In genomic region chr4:183444149-183444952, GRCh38 we compare ENCODE assay signal across 1 cellular context.
A peak's percentile ranks its signal among the peaks of the same experiment; 100 is the strongest.
TF ChIP-seq lines count a peak whose summit lies in the region.

TSS of gene CDKN2AIP (plus strand) at chr4:183444636. CDS start at chr4:183444798, 162 bp downstream.

TF ChIP-seq in HepG2, 621 proteins besides CTCF, POLR2A, EP300 and RAD21 (continued from another document and continues in another):
- peak; percentile 96 for TF ChIP-seq TAF1 (CRISPR knock-in tag; IDR thresholded peaks at IDR 0.05)
- peak; percentile 89 for TF ChIP-seq YY1 (IDR thresholded peaks at IDR 0.05; ENCODE audit: insufficient read depth, insufficient replicate concordance, low read depth, low read length)
- no peak for TF ChIP-seq PLSCR1 (CRISPR knock-in tag; IDR thresholded peaks at IDR 0.05; ENCODE audit: borderline replicate concordance)
- peak; percentile 45 for TF ChIP-seq ZBTB42 (CRISPR knock-in tag; IDR thresholded peaks at IDR 0.05)
- TF ChIP-seq ETS1 (CRISPR knock-in tag; IDR thresholded peaks at IDR 0.05) = no peak
- peak; percentile 70 for TF ChIP-seq ZNF121 (CRISPR knock-in tag; IDR thresholded peaks at IDR 0.05)
- no peak for TF ChIP-seq USF2 (IDR thresholded peaks at IDR 0.05; ENCODE audit: low read depth, low read length)
- TF ChIP-seq USF2 (CRISPR knock-in tag; IDR thresholded peaks at IDR 0.05; ENCODE audit: borderline replicate concordance) = peak; percentile 20; the same call in 1 of the 2 replicates
- peak; percentile 13; the same call in 1 of the 2 replicates for TF ChIP-seq GPN1 (CRISPR knock-in tag; IDR thresholded peaks at IDR 0.05; ENCODE audit: borderline replicate concordance)
- peak; percentile 9 for TF ChIP-seq AGO1 (IDR thresholded peaks at IDR 0.05; ENCODE audit: low read depth, low read length, poor library complexity, severe bottlenecking)
- no peak; the same call in 1 of the 2 replicates for TF ChIP-seq NR0B2 (CRISPR knock-in tag; IDR thresholded peaks at IDR 0.05)
- TF ChIP-seq PHF21A (CRISPR knock-in tag; IDR thresholded peaks at IDR 0.05) = peak; percentile 90
- no peak for TF ChIP-seq FOSL1 (CRISPR knock-in tag; IDR thresholded peaks at IDR 0.05; ENCODE audit: borderline replicate concordance)
- no peak for TF ChIP-seq HMG20A (CRISPR knock-in tag; IDR thresholded peaks at IDR 0.05; ENCODE audit: borderline replicate concordance)
- peak; percentile 59 for TF ChIP-seq ZC3H13 (CRISPR knock-in tag; IDR thresholded peaks at IDR 0.05)
- no peak for TF ChIP-seq ZNF597 (CRISPR knock-in tag; IDR thresholded peaks at IDR 0.05)
- TF ChIP-seq MEIS2 (CRISPR knock-in tag; IDR thresholded peaks at IDR 0.05) = peak; percentile 77
- peak; percentile 90; the same call in 1 of the 2 replicates for TF ChIP-seq ZNF83 (CRISPR knock-in tag; IDR thresholded peaks at IDR 0.05; ENCODE audit: borderline replicate concordance)
- peak; percentile 66; the same call in 1 of the 2 replicates for TF ChIP-seq HNRNPUL1 (IDR thresholded peaks at IDR 0.05; ENCODE audit: low read depth, low read length)
- no peak for TF ChIP-seq ZNF274 (CRISPR knock-in tag; IDR thresholded peaks at IDR 0.05)
- TF ChIP-seq PAX8 (CRISPR knock-in tag; IDR thresholded peaks at IDR 0.05; ENCODE audit: borderline replicate concordance) = no peak
- 0 out of 2 replicates have a peak, but pooled peaks have one; percentile 3 for TF ChIP-seq ZMYM2 (CRISPR knock-in tag; IDR thresholded peaks at IDR 0.05)
- TF ChIP-seq ZNF572 (CRISPR knock-in tag; IDR thresholded peaks at IDR 0.05) = no peak
- peak; percentile 89 for TF ChIP-seq SKI (IDR thresholded peaks at IDR 0.05; ENCODE audit: partially characterized antibody)
- 0 out of 2 replicates have a peak, but pooled peaks have one; percentile 12 for TF ChIP-seq ZNF441 (CRISPR knock-in tag; IDR thresholded peaks at IDR 0.05; ENCODE audit: borderline replicate concordance)
- TF ChIP-seq SIN3A (IDR thresholded peaks at IDR 0.05; ENCODE audit: borderline replicate concordance, low read depth, low read length) = no peak; the same call in 1 of the 2 replicates
- TF ChIP-seq ZNF883 (CRISPR knock-in tag; IDR thresholded peaks at IDR 0.05; ENCODE audit: not compliant biosample characterization) = no peak
- no peak; the same call in 1 of the 2 replicates for TF ChIP-seq ZKSCAN8 (CRISPR knock-in tag; IDR thresholded peaks at IDR 0.05; ENCODE audit: borderline replicate concordance)
- TF ChIP-seq FOSL2 (CRISPR knock-in tag; IDR thresholded peaks at IDR 0.05) = no peak; the same call in 1 of the 2 replicates
- TF ChIP-seq ZBTB26 (CRISPR knock-in tag; IDR thresholded peaks at IDR 0.05; ENCODE audit: borderline replicate concordance) = no peak; the same call in 1 of the 2 replicates
- no peak for TF ChIP-seq RFX1 (IDR thresholded peaks at IDR 0.05)
- TF ChIP-seq MZF1 (CRISPR knock-in tag; IDR thresholded peaks at IDR 0.05; ENCODE audit: borderline replicate concordance) = peak; percentile 84; the same call in 1 of the 2 replicates
- peak; percentile 94 for TF ChIP-seq GABPB1 (CRISPR knock-in tag; IDR thresholded peaks at IDR 0.05)
- TF ChIP-seq CREB3 (CRISPR knock-in tag; IDR thresholded peaks at IDR 0.05) = no peak
- TF ChIP-seq HNF1B (CRISPR knock-in tag; IDR thresholded peaks at IDR 0.05) = 0 out of 2 replicates have a peak, but pooled peaks have one; percentile 1
- no peak for TF ChIP-seq POLR2AphosphoS2 (IDR thresholded peaks at IDR 0.05; ENCODE audit: low read depth, low read length)
- no peak; the same call in none of the 2 replicates for TF ChIP-seq REPIN1 (CRISPR knock-in tag; IDR thresholded peaks at IDR 0.05; ENCODE audit: borderline replicate concordance, low read depth)
- TF ChIP-seq CBX1 (IDR thresholded peaks at IDR 0.05; ENCODE audit: low read depth) = peak; percentile 14
- no peak for TF ChIP-seq ZNF296 (CRISPR knock-in tag; conservative IDR thresholded peaks at IDR 0.05)
- TF ChIP-seq CEBPZ (IDR thresholded peaks at IDR 0.05; ENCODE audit: low read length) = no peak
- TF ChIP-seq MED13 (CRISPR knock-in tag; IDR thresholded peaks at IDR 0.05) = no peak
- no peak for TF ChIP-seq ZSCAN20 (CRISPR knock-in tag; IDR thresholded peaks at IDR 0.05; ENCODE audit: borderline replicate concordance)
- TF ChIP-seq MIXL1 (CRISPR knock-in tag; IDR thresholded peaks at IDR 0.05) = peak; percentile 6; the same call in 1 of the 2 replicates
- TF ChIP-seq ZBTB1 (CRISPR knock-in tag; IDR thresholded peaks at IDR 0.05; ENCODE audit: borderline replicate concordance) = no peak
- TF ChIP-seq KLF16 (CRISPR knock-in tag; IDR thresholded peaks at IDR 0.05) = peak in 1 of 2 experiments; percentile 90; a peak in 2 of 4 replicates
- TF ChIP-seq ZFP62 (CRISPR knock-in tag; IDR thresholded peaks at IDR 0.05) = no peak
- no peak for TF ChIP-seq ZNF33B (CRISPR knock-in tag; IDR thresholded peaks at IDR 0.05)
- no peak; the same call in none of the 2 replicates for TF ChIP-seq DR1 (CRISPR knock-in tag; IDR thresholded peaks at IDR 0.05)
- no peak; the same call in 1 of the 2 replicates for TF ChIP-seq ZNF772 (CRISPR knock-in tag; IDR thresholded peaks at IDR 0.05)
- TF ChIP-seq ZHX1 (CRISPR knock-in tag; IDR thresholded peaks at IDR 0.05; ENCODE audit: low read depth) = peak; percentile 41; the same call in 1 of the 2 replicates
- peak; percentile 72; the same call in 1 of the 2 replicates for TF ChIP-seq ZNF841 (CRISPR knock-in tag; IDR thresholded peaks at IDR 0.05; ENCODE audit: borderline replicate concordance)
- no peak for TF ChIP-seq PRPF4 (IDR thresholded peaks at IDR 0.05; ENCODE audit: low read depth, low read length, poor library complexity, severe bottlenecking)
- TF ChIP-seq ZNF354B (CRISPR knock-in tag; IDR thresholded peaks at IDR 0.05) = no peak
- no peak for TF ChIP-seq ZNF260 (CRISPR knock-in tag; IDR thresholded peaks at IDR 0.05; ENCODE audit: borderline replicate concordance, low read depth)
- TF ChIP-seq NFRKB (IDR thresholded peaks at IDR 0.05) = no peak
